ENCODE assay signal across 8 cellular contexts in the genomic region with DNA sequence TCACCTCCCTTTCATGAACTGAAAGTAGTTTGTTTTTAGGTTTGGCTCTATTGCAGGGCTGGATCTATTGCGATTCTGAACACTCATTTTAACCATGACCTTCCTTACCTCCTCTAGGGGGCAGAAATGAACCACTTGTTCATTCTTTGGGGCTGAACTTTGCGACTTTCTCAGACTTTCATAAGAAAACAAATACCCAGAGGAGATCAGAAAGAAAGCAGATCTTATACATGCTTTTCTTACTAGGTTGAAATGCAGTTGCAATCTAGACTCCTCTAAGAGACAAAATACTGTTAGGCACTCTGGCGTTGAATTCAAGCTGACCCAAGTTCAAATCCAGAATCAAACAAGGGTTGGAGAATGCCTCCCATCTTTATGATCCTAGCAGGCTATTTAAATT. TPM values are rescaled to one million over a fixed set of nuclear protein-coding genes. Genes with fewer than 3 reads are reported as not detected.
A peak's percentile ranks its signal among the peaks of the same experiment; 100 is the strongest.
DNase-seq lines count a peak whose midpoint lies in the region; ATAC-seq and TF ChIP-seq lines count a peak whose summit lies in the region.

No MANE protein-coding gene starts in this region.

- H3K36me3 ChIP-seq in OCI-LY1 (ENCODE audit: insufficient read depth, low read length) (no peaks in the 10 kb centered on the region), colonic mucosa (no peaks in the 10 kb centered on the region), liver (ENCODE audit: control insufficient read depth in 4 of 4, insufficient read depth in 3 of 4, low read depth in 1 of 4, low read length in 3 of 4) (no peaks in the 10 kb centered on the region), vagina (no peaks in the 10 kb centered on the region)

- peak; percentile 69 for TF ChIP-seq CTCF in OCI-LY1 (IDR thresholded peaks at IDR 0.05; ENCODE audit: low read length)
- TF ChIP-seq CTCF in colonic mucosa (IDR thresholded peaks at IDR 0.05) = peak; percentile 56
- peak; percentile 77 for TF ChIP-seq CTCF in liver (IDR thresholded peaks at IDR 0.05; ENCODE audit: low read depth, low read length, missing input control)
- peak; percentile 67 to 81 (median 70) for TF ChIP-seq CTCF in vagina (IDR thresholded peaks at IDR 0.05)

- DNase-seq in DMS 273 (lab: John Stamatoyannopoulos, UW; ENCODE audit: unreplicated experiment) = peak; percentile 76
- DNase-seq in HPDE6-E6E7 (ENCODE audit: extremely low spot score) = peak; percentile 64
- no peak for DNase-seq in colonic mucosa
- DNase-seq in vagina (ENCODE audit: extremely low spot score in 2 of 2) = no peak

- no peak overlapping the region for H3K27ac ChIP-seq in OCI-LY1 (ENCODE audit: low read depth, low read length, poor library complexity, severe bottlenecking)
- no peak overlapping the region for H3K27ac ChIP-seq in colonic mucosa
- H3K27ac ChIP-seq in liver (ENCODE audit: low read depth in 1 of 2, low read length in 2 of 2) = no peak overlapping the region
- no peak overlapping the region for H3K27ac ChIP-seq in vagina

- H3K27me3 ChIP-seq in OCI-LY1 (ENCODE audit: insufficient read depth, low read length) (peaks cover 11% of the 10 kb centered on the region), colonic mucosa (no peaks in the 10 kb centered on the region), liver (ENCODE audit: control insufficient read depth in 4 of 4, insufficient read depth in 4 of 4, low read length in 3 of 4) (no peaks in the 10 kb centered on the region), vagina (no peaks in the 10 kb centered on the region)

- no peak overlapping the region for H2AFZ ChIP-seq in OCI-LY1 (ENCODE audit: low read length)

- TF ChIP-seq RAD21 in liver (IDR thresholded peaks at IDR 0.05) = peak; percentile 95 to 96

- 9% methylated on average over 3 of the region's 3 CpGs for WGBS in liver

- H3K9me3 ChIP-seq in OCI-LY1 (ENCODE audit: low read length) = no peaks in the 10 kb centered on the region
- no peaks in the 10 kb centered on the region for H3K9me3 ChIP-seq in colonic mucosa
- no peaks in the 10 kb centered on the region for H3K9me3 ChIP-seq in liver (ENCODE audit: control insufficient read depth in 4 of 4, low read length in 3 of 4)
- H3K9me3 ChIP-seq in vagina = no peaks in the 10 kb centered on the region

- no peaks in the 10 kb centered on the region for H4K20me1 ChIP-seq in OCI-LY1 (ENCODE audit: insufficient read depth, low read length)

- no peaks in the 10 kb centered on the region for H3F3A ChIP-seq in OCI-LY1 (ENCODE audit: insufficient read depth, low read length)

- no peaks in the 10 kb centered on the region for H3K79me2 ChIP-seq in OCI-LY1 (ENCODE audit: insufficient read depth, low read length)

- TF ChIP-seq POLR2A in vagina (IDR thresholded peaks at IDR 0.05) = no peak

- no peaks in the 10 kb centered on the region for H3K9me2 ChIP-seq in OCI-LY1 (ENCODE audit: low read depth, low read length)

- intact Hi-C loops in colonic mucosa (cut with DNase I) (loop anchor here (5.0 kb wide), 1 partner anchor 221 kb away; no protein-coding TSS in a partner anchor), vagina (cut with DNase I) (loop anchor here (2.0 kb wide), 1 partner anchor 93 kb away; no protein-coding TSS in a partner anchor)

- H3K4me3 ChIP-seq in OCI-LY1 (ENCODE audit: low read depth, low read length, poor library complexity, severe bottlenecking) (no peak overlapping the region), colonic mucosa (no peak overlapping the region), liver (ENCODE audit: low read depth in 1 of 3, low read length in 3 of 3) (no peak overlapping the region), vagina (no peak overlapping the region)

- no peak for ATAC-seq in HG03097 (IDR thresholded peaks at IDR 0.05; ENCODE audit: low FRiP score, unreplicated experiment)
- no peak for ATAC-seq in HG03095 (IDR thresholded peaks at IDR 0.05; ENCODE audit: unreplicated experiment)

- no peaks in the 10 kb centered on the region for H3K4me1 ChIP-seq in OCI-LY1 (ENCODE audit: insufficient read depth, low read length, severe bottlenecking)
- peaks cover 7% of the 10 kb centered on the region for H3K4me1 ChIP-seq in colonic mucosa
- H3K4me1 ChIP-seq in liver (ENCODE audit: control insufficient read depth in 4 of 4, insufficient read depth in 4 of 4, low read length in 3 of 4) = peaks cover 0 to 3% (median 0%) of the 10 kb centered on the region in 4 donors
- peaks cover 6% of the 10 kb centered on the region for H3K4me1 ChIP-seq in vagina

- no peak overlapping the region for H3K9ac ChIP-seq in OCI-LY1 (ENCODE audit: low read length)
- no peak overlapping the region for H3K9ac ChIP-seq in colonic mucosa (ENCODE audit: low read depth in 2 of 2, low read length in 2 of 2)
- H3K9ac ChIP-seq in liver (ENCODE audit: low read depth in 1 of 2, low read length in 2 of 2) = no peak overlapping the region

- no peak overlapping the region for H3K4me2 ChIP-seq in OCI-LY1 (ENCODE audit: low read length)

TF ChIP-seq in liver, 16 proteins besides CTCF, POLR2A, EP300 and RAD21:
- TF ChIP-seq RXRA (IDR thresholded peaks at IDR 0.05) (peak; percentile 33 to 41), HNF4A (conservative IDR thresholded peaks at IDR 0.05) (peak; percentile 56 to 65), NR2F2 (IDR thresholded peaks at IDR 0.05) (peak; percentile 48), EGR1 (IDR thresholded peaks at IDR 0.05; ENCODE audit: low read depth in 2 of 2) (no peak)

RNA-seq across cellular contexts. Expression of a gene that starts 32.6 kb away (rescaled TPM):
- 100 to 1,000 TPM in 1 of 2 donors, 10 to 100 TPM in 1; 78.8 to 106 TPM for total RNA-seq in colonic mucosa
- total RNA-seq in liver = 10 to 100 TPM; 14.5 to 14.7 TPM
- 10 to 100 TPM in 1 of 2 donors, 1 to 10 TPM in 1; 8.4 to 21.3 TPM for polyA plus RNA-seq in liver
- 50.1 TPM for total RNA-seq in vagina

Comparison
In these comparisons a context has a peak if more than half of its experiments do, and no peak if none do; other contexts are left out.
1. DNase-seq: peak in DMS 273 (single experiment) and HPDE6-E6E7 (single experiment); none in colonic mucosa (single experiment) and vagina (0 of 2).
2. Peak in every context shown above with its lines, with median percentiles within 50 percentile points of each other: CTCF ChIP-seq.